1 cellular context compared by ENCODE assay signal in the genomic region with DNA sequence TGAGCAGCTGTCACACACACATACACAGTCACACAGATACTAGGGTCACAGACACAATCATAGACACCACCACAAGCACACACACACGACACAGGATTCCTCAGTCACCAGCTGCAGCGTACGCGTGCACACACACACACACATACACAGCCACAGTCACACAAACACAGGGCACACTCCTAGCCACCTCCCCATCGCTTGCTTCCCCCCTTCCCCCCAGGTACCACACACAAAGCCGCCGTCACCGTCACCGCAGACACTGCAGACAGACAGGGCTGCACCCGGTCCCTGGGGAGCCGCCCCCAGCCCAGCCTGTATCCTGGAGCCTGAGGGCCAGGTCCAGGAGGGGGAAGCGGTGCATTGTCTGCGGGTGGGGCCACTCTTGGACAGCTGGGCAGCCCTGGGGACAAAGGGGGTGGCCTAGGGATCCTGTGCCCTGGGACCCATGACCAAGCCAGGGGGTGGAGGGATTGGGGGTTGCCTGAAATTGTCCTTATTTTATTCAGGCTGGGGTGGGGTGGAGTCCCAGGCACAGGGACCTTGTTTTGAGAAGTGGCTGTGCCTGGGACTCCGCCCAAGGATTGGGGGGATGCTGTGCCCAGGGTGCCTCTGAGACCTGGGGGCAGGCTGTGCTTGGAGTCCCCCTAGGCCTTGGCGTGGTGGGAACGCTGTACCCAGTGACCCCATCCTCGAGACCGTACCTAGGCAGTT.
TF ChIP-seq lines count a peak whose summit lies in the region.

No MANE protein-coding gene starts in this region.

TF ChIP-seq in K562, 482 proteins besides CTCF, POLR2A, EP300 and RAD21 (continued from another document and continues in another):
- TF ChIP-seq, protein P1, sequence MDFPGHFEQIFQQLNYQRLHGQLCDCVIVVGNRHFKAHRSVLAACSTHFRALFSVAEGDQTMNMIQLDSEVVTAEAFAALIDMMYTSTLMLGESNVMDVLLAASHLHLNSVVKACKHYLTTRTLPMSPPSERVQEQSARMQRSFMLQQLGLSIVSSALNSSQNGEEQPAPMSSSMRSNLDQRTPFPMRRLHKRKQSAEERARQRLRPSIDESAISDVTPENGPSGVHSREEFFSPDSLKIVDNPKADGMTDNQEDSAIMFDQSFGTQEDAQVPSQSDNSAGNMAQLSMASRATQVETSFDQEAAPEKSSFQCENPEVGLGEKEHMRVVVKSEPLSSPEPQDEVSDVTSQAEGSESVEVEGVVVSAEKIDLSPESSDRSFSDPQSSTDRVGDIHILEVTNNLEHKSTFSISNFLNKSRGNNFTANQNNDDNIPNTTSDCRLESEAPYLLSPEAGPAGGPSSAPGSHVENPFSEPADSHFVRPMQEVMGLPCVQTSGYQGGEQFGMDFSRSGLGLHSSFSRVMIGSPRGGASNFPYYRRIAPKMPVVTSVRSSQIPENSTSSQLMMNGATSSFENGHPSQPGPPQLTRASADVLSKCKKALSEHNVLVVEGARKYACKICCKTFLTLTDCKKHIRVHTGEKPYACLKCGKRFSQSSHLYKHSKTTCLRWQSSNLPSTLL (IDR thresholded peaks at IDR 0.05) = peak; percentile 19; the same call in 1 of the 2 replicates
- TF ChIP-seq, protein P2, sequence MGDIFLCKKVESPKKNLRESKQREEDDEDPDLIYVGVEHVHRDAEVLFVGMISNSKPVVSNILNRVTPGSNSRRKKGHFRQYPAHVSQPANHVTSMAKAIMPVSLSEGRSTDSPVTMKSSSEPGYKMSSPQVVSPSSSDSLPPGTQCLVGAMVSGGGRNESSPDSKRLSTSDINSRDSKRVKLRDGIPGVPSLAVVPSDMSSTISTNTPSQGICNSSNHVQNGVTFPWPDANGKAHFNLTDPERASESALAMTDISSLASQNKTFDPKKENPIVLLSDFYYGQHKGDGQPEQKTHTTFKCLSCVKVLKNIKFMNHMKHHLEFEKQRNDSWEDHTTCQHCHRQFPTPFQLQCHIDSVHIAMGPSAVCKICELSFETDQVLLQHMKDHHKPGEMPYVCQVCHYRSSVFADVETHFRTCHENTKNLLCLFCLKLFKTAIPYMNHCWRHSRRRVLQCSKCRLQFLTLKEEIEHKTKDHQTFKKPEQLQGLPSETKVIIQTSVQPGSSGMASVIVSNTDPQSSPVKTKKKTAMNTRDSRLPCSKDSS (IDR thresholded peaks at IDR 0.05; ENCODE audit: low read depth, partially characterized antibody) = no peak
- TF ChIP-seq NCOR1 (IDR thresholded peaks at IDR 0.05) (peak; percentile 10; the same call in 1 of the 2 replicates), PHB (CRISPR knock-in tag; IDR thresholded peaks at IDR 0.05) (no peak), ZNF551 (CRISPR knock-in tag; IDR thresholded peaks at IDR 0.05) (no peak), ZKSCAN1 (IDR thresholded peaks at IDR 0.05; ENCODE audit: low read depth, low read length) (no peak), JUN (IDR thresholded peaks at IDR 0.05; ENCODE audit: borderline replicate concordance, low read depth, low read length) (no peak), JUN (CRISPR knock-in tag; IDR thresholded peaks at IDR 0.05; ENCODE audit: borderline replicate concordance) (no peak), FOXK2 (conservative IDR thresholded peaks at IDR 0.05 in 1 of 2, IDR thresholded peaks at IDR 0.05 in 1 of 2; ENCODE audit: low read depth in 2 of 2) (peak; percentile 7 to 28; a peak in 1 of 4 replicates), MED1 (CRISPR knock-in tag; IDR thresholded peaks at IDR 0.05; ENCODE audit: borderline replicate concordance) (no peak), ARID2 (IDR thresholded peaks at IDR 0.05) (0 out of 2 replicates have a peak, but pooled peaks have one; percentile 9), ETV5 (CRISPR knock-in tag; IDR thresholded peaks at IDR 0.05; ENCODE audit: low read depth) (no peak), TEAD4 (IDR thresholded peaks at IDR 0.05; ENCODE audit: low read length) (no peak), TEAD4 (CRISPR knock-in tag; IDR thresholded peaks at IDR 0.05; ENCODE audit: borderline replicate concordance) (no peak), SAP30 (IDR thresholded peaks at IDR 0.05; ENCODE audit: borderline replicate concordance, insufficient read depth, low read depth, low read length, poor library complexity, severe bottlenecking) (no peak), CHD2 (IDR thresholded peaks at IDR 0.05; ENCODE audit: low read depth, low read length) (no peak), ZNF212 (CRISPR knock-in tag; IDR thresholded peaks at IDR 0.05) (no peak), SUPT5H (IDR thresholded peaks at IDR 0.05) (peak; percentile 54), NR2C1 (IDR thresholded peaks at IDR 0.05) (no peak), NR2C1 (tag; IDR thresholded peaks at IDR 0.05) (no peak), ZNF140 (CRISPR knock-in tag; IDR thresholded peaks at IDR 0.05) (no peak), YBX1 (IDR thresholded peaks at IDR 0.05) (no peak), ZNF197 (CRISPR knock-in tag; IDR thresholded peaks at IDR 0.05; ENCODE audit: low read depth) (no peak), LARP7 (IDR thresholded peaks at IDR 0.05) (peak; percentile 61; the same call in 1 of the 2 replicates), ZNF316 (IDR thresholded peaks at IDR 0.05) (0 out of 2 replicates have a peak, but pooled peaks have one; percentile 19), NBN (IDR thresholded peaks at IDR 0.05; ENCODE audit: low read depth) (no peak), EGR1 (conservative IDR thresholded peaks at IDR 0.05) (no peak), ZNF583 (CRISPR knock-in tag; IDR thresholded peaks at IDR 0.05) (no peak), ZNF696 (CRISPR knock-in tag; conservative IDR thresholded peaks at IDR 0.05) (no peak), STAT5B (CRISPR knock-in tag; IDR thresholded peaks at IDR 0.05) (no peak), POLR2H (tag; IDR thresholded peaks at IDR 0.05; ENCODE audit: low read depth) (no peak), ZNF586 (CRISPR knock-in tag; conservative IDR thresholded peaks at IDR 0.05) (no peak), NFE2 (IDR thresholded peaks at IDR 0.05; ENCODE audit: low read depth) (no peak), BACH1 (tag; IDR thresholded peaks at IDR 0.05) (no peak), EHMT2 (IDR thresholded peaks at IDR 0.05) (peak; percentile 42; the same call in 1 of the 2 replicates)
- TF ChIP-seq, protein P3, sequence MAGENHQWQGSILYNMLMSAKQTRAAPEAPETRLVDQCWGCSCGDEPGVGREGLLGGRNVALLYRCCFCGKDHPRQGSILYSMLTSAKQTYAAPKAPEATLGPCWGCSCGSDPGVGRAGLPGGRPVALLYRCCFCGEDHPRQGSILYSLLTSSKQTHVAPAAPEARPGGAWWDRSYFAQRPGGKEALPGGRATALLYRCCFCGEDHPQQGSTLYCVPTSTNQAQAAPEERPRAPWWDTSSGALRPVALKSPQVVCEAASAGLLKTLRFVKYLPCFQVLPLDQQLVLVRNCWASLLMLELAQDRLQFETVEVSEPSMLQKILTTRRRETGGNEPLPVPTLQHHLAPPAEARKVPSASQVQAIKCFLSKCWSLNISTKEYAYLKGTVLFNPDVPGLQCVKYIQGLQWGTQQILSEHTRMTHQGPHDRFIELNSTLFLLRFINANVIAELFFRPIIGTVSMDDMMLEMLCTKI (IDR thresholded peaks at IDR 0.05; ENCODE audit: partially characterized antibody) = no peak
- TF ChIP-seq, protein P4, sequence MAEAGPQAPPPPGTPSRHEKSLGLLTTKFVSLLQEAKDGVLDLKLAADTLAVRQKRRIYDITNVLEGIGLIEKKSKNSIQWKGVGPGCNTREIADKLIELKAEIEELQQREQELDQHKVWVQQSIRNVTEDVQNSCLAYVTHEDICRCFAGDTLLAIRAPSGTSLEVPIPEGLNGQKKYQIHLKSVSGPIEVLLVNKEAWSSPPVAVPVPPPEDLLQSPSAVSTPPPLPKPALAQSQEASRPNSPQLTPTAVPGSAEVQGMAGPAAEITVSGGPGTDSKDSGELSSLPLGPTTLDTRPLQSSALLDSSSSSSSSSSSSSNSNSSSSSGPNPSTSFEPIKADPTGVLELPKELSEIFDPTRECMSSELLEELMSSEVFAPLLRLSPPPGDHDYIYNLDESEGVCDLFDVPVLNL (CRISPR knock-in tag; IDR thresholded peaks at IDR 0.05; ENCODE audit: low read depth) = peak; percentile 13; the same call in 1 of the 2 replicates
- TF ChIP-seq, protein P5, sequence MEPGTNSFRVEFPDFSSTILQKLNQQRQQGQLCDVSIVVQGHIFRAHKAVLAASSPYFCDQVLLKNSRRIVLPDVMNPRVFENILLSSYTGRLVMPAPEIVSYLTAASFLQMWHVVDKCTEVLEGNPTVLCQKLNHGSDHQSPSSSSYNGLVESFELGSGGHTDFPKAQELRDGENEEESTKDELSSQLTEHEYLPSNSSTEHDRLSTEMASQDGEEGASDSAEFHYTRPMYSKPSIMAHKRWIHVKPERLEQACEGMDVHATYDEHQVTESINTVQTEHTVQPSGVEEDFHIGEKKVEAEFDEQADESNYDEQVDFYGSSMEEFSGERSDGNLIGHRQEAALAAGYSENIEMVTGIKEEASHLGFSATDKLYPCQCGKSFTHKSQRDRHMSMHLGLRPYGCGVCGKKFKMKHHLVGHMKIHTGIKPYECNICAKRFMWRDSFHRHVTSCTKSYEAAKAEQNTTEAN (CRISPR knock-in tag; IDR thresholded peaks at IDR 0.05) = no peak
- TF ChIP-seq, protein P6, sequence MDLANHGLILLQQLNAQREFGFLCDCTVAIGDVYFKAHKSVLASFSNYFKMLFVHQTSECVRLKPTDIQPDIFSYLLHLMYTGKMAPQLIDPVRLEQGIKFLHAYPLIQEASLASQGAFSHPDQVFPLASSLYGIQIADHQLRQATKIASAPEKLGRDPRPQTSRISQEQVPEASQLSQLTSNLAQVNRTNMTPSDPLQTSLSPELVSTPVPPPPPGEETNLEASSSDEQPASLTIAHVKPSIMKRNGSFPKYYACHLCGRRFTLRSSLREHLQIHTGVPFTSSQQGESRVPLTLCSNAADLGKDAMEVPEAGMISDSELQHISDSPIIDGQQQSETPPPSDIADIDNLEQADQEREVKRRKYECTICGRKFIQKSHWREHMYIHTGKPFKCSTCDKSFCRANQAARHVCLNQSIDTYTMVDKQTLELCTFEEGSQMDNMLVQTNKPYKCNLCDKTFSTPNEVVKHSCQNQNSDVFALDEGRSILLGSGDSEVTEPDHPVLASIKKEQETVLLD (IDR thresholded peaks at IDR 0.05) = no peak
- TF ChIP-seq, protein P7, sequence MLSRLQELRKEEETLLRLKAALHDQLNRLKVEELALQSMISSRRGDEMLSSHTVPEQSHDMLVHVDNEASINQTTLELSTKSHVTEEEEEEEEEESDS (CRISPR knock-in tag; IDR thresholded peaks at IDR 0.05) = no peak
- TF ChIP-seq, protein P8, sequence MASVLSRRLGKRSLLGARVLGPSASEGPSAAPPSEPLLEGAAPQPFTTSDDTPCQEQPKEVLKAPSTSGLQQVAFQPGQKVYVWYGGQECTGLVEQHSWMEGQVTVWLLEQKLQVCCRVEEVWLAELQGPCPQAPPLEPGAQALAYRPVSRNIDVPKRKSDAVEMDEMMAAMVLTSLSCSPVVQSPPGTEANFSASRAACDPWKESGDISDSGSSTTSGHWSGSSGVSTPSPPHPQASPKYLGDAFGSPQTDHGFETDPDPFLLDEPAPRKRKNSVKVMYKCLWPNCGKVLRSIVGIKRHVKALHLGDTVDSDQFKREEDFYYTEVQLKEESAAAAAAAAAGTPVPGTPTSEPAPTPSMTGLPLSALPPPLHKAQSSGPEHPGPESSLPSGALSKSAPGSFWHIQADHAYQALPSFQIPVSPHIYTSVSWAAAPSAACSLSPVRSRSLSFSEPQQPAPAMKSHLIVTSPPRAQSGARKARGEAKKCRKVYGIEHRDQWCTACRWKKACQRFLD (CRISPR knock-in tag; IDR thresholded peaks at IDR 0.05) = no peak
- TF ChIP-seq, protein P9, sequence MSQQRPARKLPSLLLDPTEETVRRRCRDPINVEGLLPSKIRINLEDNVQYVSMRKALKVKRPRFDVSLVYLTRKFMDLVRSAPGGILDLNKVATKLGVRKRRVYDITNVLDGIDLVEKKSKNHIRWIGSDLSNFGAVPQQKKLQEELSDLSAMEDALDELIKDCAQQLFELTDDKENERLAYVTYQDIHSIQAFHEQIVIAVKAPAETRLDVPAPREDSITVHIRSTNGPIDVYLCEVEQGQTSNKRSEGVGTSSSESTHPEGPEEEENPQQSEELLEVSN (IDR thresholded peaks at IDR 0.05; ENCODE audit: borderline replicate concordance in 1 of 2, extremely low read depth in 1 of 2, insufficient read depth in 1 of 2, insufficient read length in 1 of 2, low read depth in 1 of 2, low read length in 1 of 2, poor library complexity in 1 of 2, severe bottlenecking in 1 of 2) = no peak
- TF ChIP-seq, protein P10, sequence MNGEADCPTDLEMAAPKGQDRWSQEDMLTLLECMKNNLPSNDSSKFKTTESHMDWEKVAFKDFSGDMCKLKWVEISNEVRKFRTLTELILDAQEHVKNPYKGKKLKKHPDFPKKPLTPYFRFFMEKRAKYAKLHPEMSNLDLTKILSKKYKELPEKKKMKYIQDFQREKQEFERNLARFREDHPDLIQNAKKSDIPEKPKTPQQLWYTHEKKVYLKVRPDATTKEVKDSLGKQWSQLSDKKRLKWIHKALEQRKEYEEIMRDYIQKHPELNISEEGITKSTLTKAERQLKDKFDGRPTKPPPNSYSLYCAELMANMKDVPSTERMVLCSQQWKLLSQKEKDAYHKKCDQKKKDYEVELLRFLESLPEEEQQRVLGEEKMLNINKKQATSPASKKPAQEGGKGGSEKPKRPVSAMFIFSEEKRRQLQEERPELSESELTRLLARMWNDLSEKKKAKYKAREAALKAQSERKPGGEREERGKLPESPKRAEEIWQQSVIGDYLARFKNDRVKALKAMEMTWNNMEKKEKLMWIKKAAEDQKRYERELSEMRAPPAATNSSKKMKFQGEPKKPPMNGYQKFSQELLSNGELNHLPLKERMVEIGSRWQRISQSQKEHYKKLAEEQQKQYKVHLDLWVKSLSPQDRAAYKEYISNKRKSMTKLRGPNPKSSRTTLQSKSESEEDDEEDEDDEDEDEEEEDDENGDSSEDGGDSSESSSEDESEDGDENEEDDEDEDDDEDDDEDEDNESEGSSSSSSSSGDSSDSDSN (IDR thresholded peaks at IDR 0.05; ENCODE audit: borderline replicate concordance in 1 of 2, low read depth in 2 of 2, low read length in 2 of 2) = no peak
- TF ChIP-seq, protein P11, sequence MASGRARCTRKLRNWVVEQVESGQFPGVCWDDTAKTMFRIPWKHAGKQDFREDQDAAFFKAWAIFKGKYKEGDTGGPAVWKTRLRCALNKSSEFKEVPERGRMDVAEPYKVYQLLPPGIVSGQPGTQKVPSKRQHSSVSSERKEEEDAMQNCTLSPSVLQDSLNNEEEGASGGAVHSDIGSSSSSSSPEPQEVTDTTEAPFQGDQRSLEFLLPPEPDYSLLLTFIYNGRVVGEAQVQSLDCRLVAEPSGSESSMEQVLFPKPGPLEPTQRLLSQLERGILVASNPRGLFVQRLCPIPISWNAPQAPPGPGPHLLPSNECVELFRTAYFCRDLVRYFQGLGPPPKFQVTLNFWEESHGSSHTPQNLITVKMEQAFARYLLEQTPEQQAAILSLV (tag; IDR thresholded peaks at IDR 0.05) = no peak
- TF ChIP-seq, protein P12, sequence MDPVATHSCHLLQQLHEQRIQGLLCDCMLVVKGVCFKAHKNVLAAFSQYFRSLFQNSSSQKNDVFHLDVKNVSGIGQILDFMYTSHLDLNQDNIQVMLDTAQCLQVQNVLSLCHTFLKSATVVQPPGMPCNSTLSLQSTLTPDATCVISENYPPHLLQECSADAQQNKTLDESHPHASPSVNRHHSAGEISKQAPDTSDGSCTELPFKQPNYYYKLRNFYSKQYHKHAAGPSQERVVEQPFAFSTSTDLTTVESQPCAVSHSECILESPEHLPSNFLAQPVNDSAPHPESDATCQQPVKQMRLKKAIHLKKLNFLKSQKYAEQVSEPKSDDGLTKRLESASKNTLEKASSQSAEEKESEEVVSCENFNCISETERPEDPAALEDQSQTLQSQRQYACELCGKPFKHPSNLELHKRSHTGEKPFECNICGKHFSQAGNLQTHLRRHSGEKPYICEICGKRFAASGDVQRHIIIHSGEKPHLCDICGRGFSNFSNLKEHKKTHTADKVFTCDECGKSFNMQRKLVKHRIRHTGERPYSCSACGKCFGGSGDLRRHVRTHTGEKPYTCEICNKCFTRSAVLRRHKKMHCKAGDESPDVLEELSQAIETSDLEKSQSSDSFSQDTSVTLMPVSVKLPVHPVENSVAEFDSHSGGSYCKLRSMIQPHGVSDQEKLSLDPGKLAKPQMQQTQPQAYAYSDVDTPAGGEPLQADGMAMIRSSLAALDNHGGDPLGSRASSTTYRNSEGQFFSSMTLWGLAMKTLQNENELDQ (CRISPR knock-in tag; IDR thresholded peaks at IDR 0.05; ENCODE audit: borderline replicate concordance) = no peak
